22 cellular contexts compared by ENCODE assay signal in genomic region chr2:23635666-23636340, GRCh38.
"Had no signal": no experiment of that assay in that cellular context is flagged by ENCODE, and none has a peak within 500 bp of the region (broad histone marks: within the 10 kb centered on the region; RNA-seq: fewer than 3 reads in every experiment).

No MANE protein-coding gene starts in this region.

- H3K4me3 ChIP-seq: breast epithelium, K562, Peyer's patch had no signal

- DNase-seq: activated CD4-positive, alpha-beta T cell treated with anti-CD3 and anti-CD28 coated beads, Interleukin-2, amount 10 ng/mL, durations not matched to agents 7 days and 5 days; activated CD4-positive, CD25-positive, alpha-beta regulatory T cell; activated gamma-delta T cell; activated naive CD4-positive, alpha-beta T cell treated with anti-CD3 and anti-CD28 coated beads, Interleukin-2, amount 10 ng/mL, durations not matched to agents 7 days and 5 days; activated naive CD8-positive, alpha-beta T cell treated with anti-CD3 and anti-CD28 coated beads for 36 hours; activated T-cell treated with anti-CD3 and anti-CD28 coated beads for 4 hours; activated T-cell treated with anti-CD3 and anti-CD28 coated beads, Interleukin-2, amount 50 U/mL, for 48 hours; Karpas-422; MM.1S; NCI-H1105; NCI-H1436; NCI-H187; NCI-H2081; NCI-H510A treated with DMSO at 0.1 percent for 48 hours; Peyer's patch; SHP77 treated with DMSO at 0.1 percent for 48 hours; T-helper 1 cell had no signal

- H3K36me3 ChIP-seq: breast epithelium, Peyer's patch had no signal

- H3K4me1 ChIP-seq: breast epithelium had no signal

- H3K9me3 ChIP-seq: breast epithelium, Peyer's patch had no signal

- ATAC-seq: activated T-helper 17 cell treated with anti-CD3 and anti-CD28 coated beads, Interleukin-2, amount 50 U/mL, for 72 hours had no signal

- H3K27ac ChIP-seq: Peyer's patch, RWPE1, VCaP had no signal

- H3K27me3 ChIP-seq: breast epithelium, Peyer's patch had no signal
